8 cellular contexts compared by ENCODE assay signal in genomic region chr1:151281969-151282882, GRCh38. TPM values are rescaled to one million over a fixed set of nuclear protein-coding genes. Genes with fewer than 3 reads are reported as not detected.
DNase-seq lines count a peak whose midpoint lies in the region; ATAC-seq and FAIRE-seq lines count a peak whose summit lies in the region.

A gene with protein sequence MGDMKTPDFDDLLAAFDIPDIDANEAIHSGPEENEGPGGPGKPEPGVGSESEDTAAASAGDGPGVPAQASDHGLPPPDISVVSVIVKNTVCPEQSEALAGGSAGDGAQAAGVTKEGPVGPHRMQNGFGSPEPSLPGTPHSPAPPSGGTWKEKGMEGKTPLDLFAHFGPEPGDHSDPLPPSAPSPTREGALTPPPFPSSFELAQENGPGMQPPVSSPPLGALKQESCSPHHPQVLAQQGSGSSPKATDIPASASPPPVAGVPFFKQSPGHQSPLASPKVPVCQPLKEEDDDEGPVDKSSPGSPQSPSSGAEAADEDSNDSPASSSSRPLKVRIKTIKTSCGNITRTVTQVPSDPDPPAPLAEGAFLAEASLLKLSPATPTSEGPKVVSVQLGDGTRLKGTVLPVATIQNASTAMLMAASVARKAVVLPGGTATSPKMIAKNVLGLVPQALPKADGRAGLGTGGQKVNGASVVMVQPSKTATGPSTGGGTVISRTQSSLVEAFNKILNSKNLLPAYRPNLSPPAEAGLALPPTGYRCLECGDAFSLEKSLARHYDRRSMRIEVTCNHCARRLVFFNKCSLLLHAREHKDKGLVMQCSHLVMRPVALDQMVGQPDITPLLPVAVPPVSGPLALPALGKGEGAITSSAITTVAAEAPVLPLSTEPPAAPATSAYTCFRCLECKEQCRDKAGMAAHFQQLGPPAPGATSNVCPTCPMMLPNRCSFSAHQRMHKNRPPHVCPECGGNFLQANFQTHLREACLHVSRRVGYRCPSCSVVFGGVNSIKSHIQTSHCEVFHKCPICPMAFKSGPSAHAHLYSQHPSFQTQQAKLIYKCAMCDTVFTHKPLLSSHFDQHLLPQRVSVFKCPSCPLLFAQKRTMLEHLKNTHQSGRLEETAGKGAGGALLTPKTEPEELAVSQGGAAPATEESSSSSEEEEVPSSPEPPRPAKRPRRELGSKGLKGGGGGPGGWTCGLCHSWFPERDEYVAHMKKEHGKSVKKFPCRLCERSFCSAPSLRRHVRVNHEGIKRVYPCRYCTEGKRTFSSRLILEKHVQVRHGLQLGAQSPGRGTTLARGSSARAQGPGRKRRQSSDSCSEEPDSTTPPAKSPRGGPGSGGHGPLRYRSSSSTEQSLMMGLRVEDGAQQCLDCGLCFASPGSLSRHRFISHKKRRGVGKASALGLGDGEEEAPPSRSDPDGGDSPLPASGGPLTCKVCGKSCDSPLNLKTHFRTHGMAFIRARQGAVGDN (plus strand): TSS chr1:151282299. CDS start chr1:151286292, 3,993 bp downstream.

- H3K27ac ChIP-seq in KOPT-K1 (ENCODE audit: low read depth, low read length, poor library complexity, severe bottlenecking) (peak within 1 kb of the TSS; percentile 96), muscle layer of colon (ENCODE audit: low read depth, low read length) (peak within 1 kb of the TSS; percentile 100)

- DNase-seq in DMS79 treated with DMSO at 0.1 percent for 48 hours (lab: John Stamatoyannopoulos, UW) = peak; percentile 97
- DNase-seq in RCC 7860 (ENCODE audit: low spot score) = peak; percentile 100
- peak; percentile 98 to 100 for DNase-seq in activated T-cell treated with anti-CD3 and anti-CD28 coated beads, Interleukin-2, amount 50 U/mL, for 72 hours
- peak; percentile 96 for DNase-seq in stimulated activated CD8-positive, alpha-beta memory T cell treated with anti-CD3 and anti-CD28 coated beads, Interleukin-7, amount 100 ng/mL, for 24 hours (ENCODE audit: low read depth)

- no peaks in the 10 kb centered on the region for H3K27me3 Mint-ChIP-seq in activated T-cell treated with anti-CD3 and anti-CD28 coated beads, Interleukin-2, amount 50 U/mL, for 72 hours (ENCODE audit: low read depth)

- H3K4me3 Mint-ChIP-seq in activated T-cell treated with anti-CD3 and anti-CD28 coated beads, Interleukin-2, amount 50 U/mL, for 72 hours = peak within 1 kb of the TSS; percentile 93 to 98

- H3K9ac ChIP-seq in muscle layer of colon (ENCODE audit: low read length) = peak within 1 kb of the TSS; percentile 100

- H3K9me3 Mint-ChIP-seq in activated T-cell treated with anti-CD3 and anti-CD28 coated beads, Interleukin-2, amount 50 U/mL, for 72 hours = peaks cover under 1 to 1% of the 10 kb centered on the region in 2 donors

- H3K4me1 ChIP-seq in muscle layer of colon (ENCODE audit: insufficient read depth, low read length) = peaks cover 13% of the 10 kb centered on the region

- FAIRE-seq in RCC 7860 (lab: Jason Lieb, UNC) = peak; percentile 92

- ATAC-seq in GM21786 (IDR thresholded peaks at IDR 0.05; ENCODE audit: unreplicated experiment) (peak; percentile 90), esophagus mucosa (peak; percentile 95)
- peak; percentile 89 to 90 for ATAC-seq in activated T-cell treated with anti-CD3 and anti-CD28 coated beads, Interleukin-2, amount 50 U/mL, for 72 hours (replicated peaks in 1 of 2)

- peak within 1 kb of the TSS; percentile 97 to 98 for H3K4me3 ChIP-seq in muscle layer of colon (ENCODE audit: low read depth in 1 of 2, low read length in 2 of 2)

- H3K36me3 ChIP-seq in KOPT-K1 (ENCODE audit: insufficient read depth, low read length) (peaks cover 25% of the 10 kb centered on the region), muscle layer of colon (ENCODE audit: insufficient read depth, low read length) (peaks cover 17% of the 10 kb centered on the region)

- no peaks in the 10 kb centered on the region for H3K27me3 ChIP-seq in muscle layer of colon (ENCODE audit: control insufficient read depth in 1 of 2, insufficient read depth in 2 of 2, low read length in 2 of 2)

- H3K9me3 ChIP-seq in KOPT-K1 (ENCODE audit: insufficient read depth, low read length, poor library complexity, severe bottlenecking) (no peaks in the 10 kb centered on the region), muscle layer of colon (ENCODE audit: low read length) (no peaks in the 10 kb centered on the region)

- peaks cover 59% of the 10 kb centered on the region for H3K4me1 Mint-ChIP-seq in activated T-cell treated with anti-CD3 and anti-CD28 coated beads, Interleukin-2, amount 50 U/mL, for 72 hours (ENCODE audit: low read depth)

- peak within 1 kb of the TSS; percentile 98 for H3K27ac Mint-ChIP-seq in activated T-cell treated with anti-CD3 and anti-CD28 coated beads, Interleukin-2, amount 50 U/mL, for 72 hours

- H3K36me3 Mint-ChIP-seq in activated T-cell treated with anti-CD3 and anti-CD28 coated beads, Interleukin-2, amount 50 U/mL, for 72 hours (ENCODE audit: insufficient read depth in 2 of 2) = peaks cover 2 to 9% of the 10 kb centered on the region in 2 donors

RNA-seq across cellular contexts. Expression of the gene that starts here (rescaled TPM):
- total RNA-seq in activated T-cell treated with anti-CD3 and anti-CD28 coated beads, Interleukin-2, amount 50 U/mL, for 72 hours = 10 to 100 TPM; 39.9 to 40.3 TPM
- 12.6 TPM for total RNA-seq in esophagus mucosa

Comparison
In these comparisons a context has a peak if more than half of its experiments do, and no peak if none do; other contexts are left out.
1. Peak in every context shown above with its lines: DNase-seq, ATAC-seq, H3K4me3 ChIP-seq and H3K27ac ChIP-seq.